9 cellular contexts compared by ENCODE assay signal in genomic region chr18:70380915-70381896, GRCh38.
DNase-seq lines count a peak whose midpoint lies in the region; ATAC-seq and TF ChIP-seq lines count a peak whose summit lies in the region.
"Had no signal": no experiment of that assay in that cellular context is flagged by ENCODE, and none has a peak within 500 bp of the region (broad histone marks: within the 10 kb centered on the region; RNA-seq: fewer than 3 reads in every experiment).

No MANE protein-coding gene starts in this region.

- ATAC-seq in esophagus mucosa (peak; percentile 92), HG03139 (IDR thresholded peaks at IDR 0.05; ENCODE audit: unreplicated experiment) (no peak)

- H3K9me3 ChIP-seq in prostate gland = no peaks in the 10 kb centered on the region
- H3K9me3 ChIP-seq in MM.1S (replicated peaks; ENCODE audit: insufficient read depth, low read length) = no peaks in the 10 kb centered on the region
- H3K9me3 ChIP-seq in spleen = no peaks in the 10 kb centered on the region

- TF ChIP-seq POLR2A in prostate gland (IDR thresholded peaks at IDR 0.05) = no peak
- TF ChIP-seq POLR2A in spleen (IDR thresholded peaks at IDR 0.05) = no peak

- H3K4me1 ChIP-seq in prostate gland (replicated peaks) = no peaks in the 10 kb centered on the region
- no peaks in the 10 kb centered on the region for H3K4me1 ChIP-seq in MM.1S (ENCODE audit: low read length)
- no peaks in the 10 kb centered on the region for H3K4me1 ChIP-seq in spleen

- H4K20me1 ChIP-seq in MM.1S (ENCODE audit: insufficient read depth, low read length) = no peaks in the 10 kb centered on the region

- no peaks in the 10 kb centered on the region for H3F3A ChIP-seq in MM.1S (ENCODE audit: insufficient read depth, low read length)

- no peak overlapping the region for H3K9ac ChIP-seq in MM.1S (ENCODE audit: low read length)

- H3K27me3 ChIP-seq in prostate gland (replicated peaks; ENCODE audit: insufficient read depth) (no peaks in the 10 kb centered on the region), MM.1S (replicated peaks; ENCODE audit: insufficient read depth, low read length) (no peaks in the 10 kb centered on the region), spleen (replicated peaks in 1 of 7) (peaks cover 0 to 5% (median 0%) of the 10 kb centered on the region in 7 donors)

- H3K79me2 ChIP-seq in MM.1S (ENCODE audit: low read length) = no peaks in the 10 kb centered on the region

- H3K27ac ChIP-seq in prostate gland (no peak overlapping the region), MM.1S (ENCODE audit: low read length) (no peak overlapping the region), spleen (no peak overlapping the region)
- H3K27ac ChIP-seq: 22Rv1 had no signal

- DNase-seq in NCI-H1092 treated with DMSO at 0.1 percent for 48 hours (lab: John Stamatoyannopoulos, UW) (peak; percentile 8), NCI-H1092 (lab: John Stamatoyannopoulos, UW) (no peak), NCI-H748 (lab: John Stamatoyannopoulos, UW; ENCODE audit: unreplicated experiment) (peak; percentile 96), prostate gland (ENCODE audit: low spot score) (peak; percentile 36), MM.1S (no peak), spleen (no peak)

- no peaks in the 10 kb centered on the region for H3K9me2 ChIP-seq in MM.1S (replicated peaks; ENCODE audit: insufficient read depth, low read length)

- no peaks in the 10 kb centered on the region for H3K36me3 ChIP-seq in prostate gland
- no peaks in the 10 kb centered on the region for H3K36me3 ChIP-seq in MM.1S (replicated peaks; ENCODE audit: insufficient read depth, low read length)
- H3K36me3 ChIP-seq in spleen = no peaks in the 10 kb centered on the region

- TF ChIP-seq CTCF in prostate gland (IDR thresholded peaks at IDR 0.05) (no peak), MM.1S (IDR thresholded peaks at IDR 0.05; ENCODE audit: low read length) (no peak), spleen (IDR thresholded peaks at IDR 0.05 in 8 of 11, conservative IDR thresholded peaks at IDR 0.05 in 3 of 11) (no peak)

- H2AFZ ChIP-seq in MM.1S (ENCODE audit: low read length) = no peak overlapping the region

- intact Hi-C loops in prostate gland (cut with DNase I) (no loop called here), spleen (cut with DNase I; ENCODE audit: low total_unique reads) (no loop called here)

- H3K4me3 ChIP-seq in prostate gland (no peak overlapping the region), MM.1S (ENCODE audit: low read length) (no peak overlapping the region), spleen (no peak overlapping the region)

- WGBS in prostate gland = 63% methylated on average over 23 of the region's 23 CpGs
- 74 to 80% (median 77%) methylated on average over 23 of the region's 23 CpGs for WGBS in spleen, 5 donors

- H3K4me2 ChIP-seq in MM.1S (ENCODE audit: low read depth, low read length) = no peak overlapping the region

Comparison
In these comparisons a context has a peak if more than half of its experiments do, and no peak if none do; other contexts are left out.
1. DNase-seq: peak in NCI-H1092 treated with DMSO at 0.1 percent for 48 hours (single experiment), NCI-H748 (single experiment) and prostate gland (single experiment); none in NCI-H1092 (single experiment), MM.1S (single experiment) and spleen (single experiment).